In genomic region chr3:194206375-194206774, GRCh38 we compare ENCODE assay signal across 9 cellular contexts.
A peak's percentile ranks its signal among the peaks of the same experiment; 100 is the strongest.
DNase-seq lines count a peak whose midpoint lies in the region; ATAC-seq, FAIRE-seq and TF ChIP-seq lines count a peak whose summit lies in the region.
"Had no signal": no experiment of that assay in that cellular context is flagged by ENCODE, and none has a peak within 500 bp of the region (broad histone marks: within the 10 kb centered on the region; RNA-seq: fewer than 3 reads in every experiment).

No MANE protein-coding gene starts in this region.

- H3K9me3 Mint-ChIP-seq in mesothelial cell of epicardium = no peaks in the 10 kb centered on the region
- H3K9me3 Mint-ChIP-seq: central memory CD8-positive, alpha-beta T cell had no signal

- ATAC-seq in right lobe of liver (peak; percentile 42 to 56 (median 53)), HepG2 (no peak), body of pancreas (peak; percentile 73), HG02642 (IDR thresholded peaks at IDR 0.05; ENCODE audit: poor library complexity, unreplicated experiment) (no peak)

- H3K27ac Mint-ChIP-seq in mesothelial cell of epicardium = peak overlapping the region; percentile 80

- no peak overlapping the region for H3K9ac ChIP-seq in HepG2 (ENCODE audit: insufficient read depth, low read depth, low read length)

- H3K36me3 Mint-ChIP-seq in mesothelial cell of epicardium = no peaks in the 10 kb centered on the region

- in situ Hi-C loops in HepG2 (cut with HindIII; ENCODE audit: extremely low pct_ligation_motif_present, low pct_unique_long_range_greater_than_20kb) = no loop called here

- BruUV-seq in HepG2 (replicated peaks; lab: Mats Ljungman, UMichigan) = no TSS peak

- TF ChIP-seq RAD21 in HepG2 (CRISPR knock-in tag; IDR thresholded peaks at IDR 0.05) = no peak

- CTCF ChIA-PET in HepG2 (lab: Yijun Ruan, JAX; ENCODE audit: low intra/inter-chr PET ratio, low total read pairs) (no interaction called here), RWPE1 (lab: Yijun Ruan, JAX) (interaction anchor here (0.6 kb wide), 1 partner anchor 260 kb away, joined by 3 read pairs; no protein-coding TSS in a partner anchor)

- peaks cover 0 to 3% (median 0%) of the 10 kb centered on the region in 4 donors for H3K4me1 ChIP-seq in right lobe of liver
- H3K4me1 ChIP-seq in HepG2 (ENCODE audit: insufficient read depth, low read length) = no peaks in the 10 kb centered on the region
- peaks cover 17% of the 10 kb centered on the region for H3K4me1 ChIP-seq in body of pancreas

- no peak overlapping the region for H3K4me2 ChIP-seq in HepG2 (ENCODE audit: low read depth, low read length)

- TF ChIP-seq EP300 in HepG2 (IDR thresholded peaks at IDR 0.05; ENCODE audit: low read depth in 2 of 2, low read length in 2 of 2) (no peak), HepG2 (CRISPR knock-in tag; IDR thresholded peaks at IDR 0.05; ENCODE audit: borderline replicate concordance) (no peak)

- TF ChIP-seq POLR2A in right lobe of liver (IDR thresholded peaks at IDR 0.05) = no peak
- no peak for TF ChIP-seq POLR2A in HepG2 (IDR thresholded peaks at IDR 0.05; ENCODE audit: insufficient read depth in 1 of 2, low read depth in 2 of 2, low read length in 2 of 2)
- TF ChIP-seq POLR2A in body of pancreas (IDR thresholded peaks at IDR 0.05) = no peak

- H2AFZ ChIP-seq in HepG2 (ENCODE audit: low read length) = no peak overlapping the region

- no peak for FAIRE-seq in HepG2 (lab: Jason Lieb, UNC)

- no peaks in the 10 kb centered on the region for H3K27me3 Mint-ChIP-seq in mesothelial cell of epicardium (ENCODE audit: low read depth)

- H3K9me3 ChIP-seq in right lobe of liver (no peaks in the 10 kb centered on the region), HepG2 (ENCODE audit: low read length) (no peaks in the 10 kb centered on the region), body of pancreas (no peaks in the 10 kb centered on the region)

- no peaks in the 10 kb centered on the region for H3K36me3 ChIP-seq in right lobe of liver
- no peaks in the 10 kb centered on the region for H3K36me3 ChIP-seq in HepG2 (replicated peaks in 1 of 2; ENCODE audit: control insufficient read depth in 1 of 2, insufficient read depth in 2 of 2, low read length in 2 of 2)
- no peaks in the 10 kb centered on the region for H3K36me3 ChIP-seq in body of pancreas (replicated peaks in 1 of 2; ENCODE audit: insufficient read depth in 1 of 2, low read depth in 2 of 2)

- peak overlapping the region; percentile 38 for H3K4me3 Mint-ChIP-seq in mesothelial cell of epicardium
- H3K4me3 Mint-ChIP-seq: central memory CD8-positive, alpha-beta T cell had no signal

- POLR2A ChIA-PET in HepG2 (lab: Yijun Ruan, JAX) = no interaction called here
- POLR2A ChIA-PET in RWPE1 (lab: Yijun Ruan, JAX; ENCODE audit: low non-redundant PET) = no interaction called here

- no peaks in the 10 kb centered on the region for H3K79me2 ChIP-seq in HepG2 (ENCODE audit: insufficient read depth, low read length)

- DNase-seq in right lobe of liver (peak; percentile 29 to 60 (median 51)), HepG2 (ENCODE audit: low spot score) (no peak), body of pancreas (peak; percentile 41 to 62 (median 58)), mesothelial cell of epicardium (ENCODE audit: low spot score in 2 of 2, unreplicated experiment in 2 of 2) (no peak), ureter (ENCODE audit: low spot score) (peak; percentile 61), middle frontal gyrus (ENCODE audit: extremely low spot score, low spot score) (no peak), RWPE1 (ENCODE audit: low spot score) (no peak)

- peaks cover 61% of the 10 kb centered on the region for H3K4me1 Mint-ChIP-seq in mesothelial cell of epicardium

- no peaks in the 10 kb centered on the region for H4K20me1 ChIP-seq in HepG2 (ENCODE audit: insufficient read depth, low read length)

- H3K27me3 ChIP-seq in right lobe of liver (no peaks in the 10 kb centered on the region), HepG2 (ENCODE audit: control insufficient read depth in 1 of 2, insufficient read depth in 2 of 2, low read length in 2 of 2) (peaks cover 3 to 33% of the 10 kb centered on the region in 2 experiments; a peak in 4 of 5 replicates), body of pancreas (no peaks in the 10 kb centered on the region)

- H3K27ac ChIP-seq in right lobe of liver (no peak overlapping the region), HepG2 (ENCODE audit: extremely low read length, insufficient read depth, low read length) (no peak overlapping the region), body of pancreas (peak overlapping the region in 3 of 4 donors; percentile 38 to 63 (median 60)), RWPE1 (no peak overlapping the region)

- 42% methylated on average over 4 of the region's 10 CpGs for WGBS in right lobe of liver (ENCODE audit: insufficient coverage, low coverage, low lambda C conversion rate, missing lambda C conversion rate)
- WGBS in HepG2 (ENCODE audit: low lambda C conversion rate) = 47% methylated on average over 10 of the region's 10 CpGs
- WGBS in body of pancreas, 2 donors = 31% methylated on average over 10 of the region's 10 CpGs

- TF ChIP-seq CTCF in right lobe of liver (IDR thresholded peaks at IDR 0.05) (no peak), HepG2 (CRISPR knock-in tag; IDR thresholded peaks at IDR 0.05) (no peak), body of pancreas (IDR thresholded peaks at IDR 0.05) (no peak), mesothelial cell of epicardium (IDR thresholded peaks at IDR 0.05; ENCODE audit: unreplicated experiment) (no peak), RWPE1 (conservative IDR thresholded peaks at IDR 0.05; ENCODE audit: low read depth) (no peak)

- no peak overlapping the region for H3K4me3 ChIP-seq in right lobe of liver
- no peak overlapping the region for H3K4me3 ChIP-seq in HepG2 (replicated peaks in 1 of 3; ENCODE audit: insufficient read depth in 1 of 3, low read depth in 2 of 3, low read length in 3 of 3)
- no peak overlapping the region for H3K4me3 ChIP-seq in body of pancreas

- intact Hi-C loops in right lobe of liver (cut with DNase I) = no loop called here
- intact Hi-C loops in HepG2 (cut with micrococcal nuclease; ENCODE audit: unreplicated experiment) = no loop called here
- intact Hi-C loops in body of pancreas (cut with DNase I) = no loop called here

TF ChIP-seq in HepG2, 621 proteins besides CTCF, POLR2A, EP300 and RAD21 (continues in another document):
- TF ChIP-seq AHR (CRISPR knock-in tag; IDR thresholded peaks at IDR 0.05) = no peak
- TF ChIP-seq, protein P1, sequence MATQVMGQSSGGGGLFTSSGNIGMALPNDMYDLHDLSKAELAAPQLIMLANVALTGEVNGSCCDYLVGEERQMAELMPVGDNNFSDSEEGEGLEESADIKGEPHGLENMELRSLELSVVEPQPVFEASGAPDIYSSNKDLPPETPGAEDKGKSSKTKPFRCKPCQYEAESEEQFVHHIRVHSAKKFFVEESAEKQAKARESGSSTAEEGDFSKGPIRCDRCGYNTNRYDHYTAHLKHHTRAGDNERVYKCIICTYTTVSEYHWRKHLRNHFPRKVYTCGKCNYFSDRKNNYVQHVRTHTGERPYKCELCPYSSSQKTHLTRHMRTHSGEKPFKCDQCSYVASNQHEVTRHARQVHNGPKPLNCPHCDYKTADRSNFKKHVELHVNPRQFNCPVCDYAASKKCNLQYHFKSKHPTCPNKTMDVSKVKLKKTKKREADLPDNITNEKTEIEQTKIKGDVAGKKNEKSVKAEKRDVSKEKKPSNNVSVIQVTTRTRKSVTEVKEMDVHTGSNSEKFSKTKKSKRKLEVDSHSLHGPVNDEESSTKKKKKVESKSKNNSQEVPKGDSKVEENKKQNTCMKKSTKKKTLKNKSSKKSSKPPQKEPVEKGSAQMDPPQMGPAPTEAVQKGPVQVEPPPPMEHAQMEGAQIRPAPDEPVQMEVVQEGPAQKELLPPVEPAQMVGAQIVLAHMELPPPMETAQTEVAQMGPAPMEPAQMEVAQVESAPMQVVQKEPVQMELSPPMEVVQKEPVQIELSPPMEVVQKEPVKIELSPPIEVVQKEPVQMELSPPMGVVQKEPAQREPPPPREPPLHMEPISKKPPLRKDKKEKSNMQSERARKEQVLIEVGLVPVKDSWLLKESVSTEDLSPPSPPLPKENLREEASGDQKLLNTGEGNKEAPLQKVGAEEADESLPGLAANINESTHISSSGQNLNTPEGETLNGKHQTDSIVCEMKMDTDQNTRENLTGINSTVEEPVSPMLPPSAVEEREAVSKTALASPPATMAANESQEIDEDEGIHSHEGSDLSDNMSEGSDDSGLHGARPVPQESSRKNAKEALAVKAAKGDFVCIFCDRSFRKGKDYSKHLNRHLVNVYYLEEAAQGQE (IDR thresholded peaks at IDR 0.05; ENCODE audit: borderline replicate concordance in 1 of 2, low read depth in 1 of 2, low read length in 2 of 2) = no peak
- TF ChIP-seq SMAD9 (CRISPR knock-in tag; IDR thresholded peaks at IDR 0.05) = no peak
- no peak for TF ChIP-seq ZNF468 (CRISPR knock-in tag; IDR thresholded peaks at IDR 0.05)
- TF ChIP-seq, protein P2, sequence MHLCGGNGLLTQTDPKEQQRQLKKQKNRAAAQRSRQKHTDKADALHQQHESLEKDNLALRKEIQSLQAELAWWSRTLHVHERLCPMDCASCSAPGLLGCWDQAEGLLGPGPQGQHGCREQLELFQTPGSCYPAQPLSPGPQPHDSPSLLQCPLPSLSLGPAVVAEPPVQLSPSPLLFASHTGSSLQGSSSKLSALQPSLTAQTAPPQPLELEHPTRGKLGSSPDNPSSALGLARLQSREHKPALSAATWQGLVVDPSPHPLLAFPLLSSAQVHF (CRISPR knock-in tag; IDR thresholded peaks at IDR 0.05) = no peak
- no peak for TF ChIP-seq GZF1 (CRISPR knock-in tag; IDR thresholded peaks at IDR 0.05)
- TF ChIP-seq, protein P3, sequence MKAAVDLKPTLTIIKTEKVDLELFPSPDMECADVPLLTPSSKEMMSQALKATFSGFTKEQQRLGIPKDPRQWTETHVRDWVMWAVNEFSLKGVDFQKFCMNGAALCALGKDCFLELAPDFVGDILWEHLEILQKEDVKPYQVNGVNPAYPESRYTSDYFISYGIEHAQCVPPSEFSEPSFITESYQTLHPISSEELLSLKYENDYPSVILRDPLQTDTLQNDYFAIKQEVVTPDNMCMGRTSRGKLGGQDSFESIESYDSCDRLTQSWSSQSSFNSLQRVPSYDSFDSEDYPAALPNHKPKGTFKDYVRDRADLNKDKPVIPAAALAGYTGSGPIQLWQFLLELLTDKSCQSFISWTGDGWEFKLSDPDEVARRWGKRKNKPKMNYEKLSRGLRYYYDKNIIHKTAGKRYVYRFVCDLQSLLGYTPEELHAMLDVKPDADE (CRISPR knock-in tag; IDR thresholded peaks at IDR 0.05) = no peak
- no peak for TF ChIP-seq TCF7 (IDR thresholded peaks at IDR 0.05; ENCODE audit: low read depth)
- TF ChIP-seq RCOR2 (CRISPR knock-in tag; IDR thresholded peaks at IDR 0.05) = no peak
- TF ChIP-seq MEIS2 (CRISPR knock-in tag; IDR thresholded peaks at IDR 0.05) = no peak
- TF ChIP-seq RFX1 (IDR thresholded peaks at IDR 0.05) = no peak

Comparison
In these comparisons a context has a peak if more than half of its experiments do, and no peak if none do; other contexts are left out.
1. ATAC-seq: peak in right lobe of liver (4 of 4) and body of pancreas (single experiment); none in HepG2 (single experiment) and HG02642 (single experiment).
2. DNase-seq: peak in right lobe of liver (3 of 3), body of pancreas (4 of 4) and ureter (single experiment); none in HepG2 (single experiment), mesothelial cell of epicardium (0 of 2), middle frontal gyrus (single experiment) and RWPE1 (single experiment).
3. H3K27ac ChIP-seq: peak in body of pancreas (3 of 4); none in right lobe of liver (0 of 3), HepG2 (single experiment) and RWPE1 (single experiment).